22 cellular contexts compared by ENCODE assay signal in the genomic region with DNA sequence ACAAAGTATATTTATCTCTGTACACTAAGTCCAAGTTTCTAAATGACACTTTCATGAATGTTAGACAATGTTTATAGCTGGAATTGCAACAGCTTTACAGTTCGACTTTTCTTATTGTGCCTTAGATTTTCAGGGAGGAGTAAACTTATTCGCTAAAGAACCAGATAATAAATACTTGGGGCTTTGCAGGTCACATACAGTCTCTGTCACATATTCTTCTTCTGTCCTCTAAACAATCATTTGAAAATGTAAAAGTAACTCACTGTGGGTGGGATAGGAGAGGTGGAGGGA.
"Had no signal": no experiment of that assay in that cellular context is flagged by ENCODE, and none has a peak within 500 bp of the region (broad histone marks: within the 10 kb centered on the region; RNA-seq: fewer than 3 reads in every experiment).

No MANE protein-coding gene starts in this region.

- H3K4me3 ChIP-seq: lower lobe of right lung, pancreas, smooth muscle cell, suprapubic skin, transverse colon, upper lobe of right lung, uterus had no signal

- H3K4me1 ChIP-seq: lower lobe of right lung, pancreas, suprapubic skin, upper lobe of right lung, uterus had no signal

- H3K36me3 ChIP-seq: lower lobe of right lung, neutrophil, pancreas, suprapubic skin, transverse colon, upper lobe of right lung, uterus had no signal

- H3K9me3 ChIP-seq: lower lobe of right lung, neutrophil, pancreas, transverse colon, upper lobe of right lung, uterus had no signal

- DNase-seq: cortex of kidney; effector memory CD8-positive, alpha-beta T cell; left ventricle myocardium superior; lower lobe of right lung; naive B cell; pancreas; stimulated activated CD4-positive, alpha-beta T cell treated with anti-CD3 and anti-CD28 coated beads, Interleukin-12 subunit alpha, Interleukin-12 subunit beta, amount 100 ng/mL, for 4 hours; stimulated activated CD4-positive, alpha-beta T cell treated with anti-CD3 and anti-CD28 coated beads, Interleukin-1b, Interleukin-23, amount 100 ng/mL, for 48 hours; stimulated activated CD4-positive, alpha-beta T cell treated with anti-CD3 and anti-CD28 coated beads, Interleukin-4, amount 100 ng/mL, for 1 hour; stimulated activated CD8-positive, alpha-beta memory T cell treated with anti-CD3 and anti-CD28 coated beads, Interleukin-4, amount 100 ng/mL, for 48 hours; stimulated activated naive CD4-positive, alpha-beta T cell; stimulated activated naive CD8-positive, alpha-beta T cell treated with anti-CD3 and anti-CD28 coated beads, Interleukin-15, amount 100 ng/mL, for 72 hours; upper lobe of right lung; uterus had no signal

- H3K27me3 ChIP-seq: neutrophil, pancreas, suprapubic skin, transverse colon, upper lobe of right lung, uterus had no signal

- H3K27ac ChIP-seq: lower lobe of right lung, neutrophil, pancreas, suprapubic skin, upper lobe of right lung, uterus had no signal

- ATAC-seq: effector memory CD8-positive, alpha-beta T cell; left ventricle myocardium superior; lower lobe of right lung; natural killer cell treated with Interleukin-12 subunit alpha and Interleukin-12 subunit beta and Interleukin-15 and Interleukin-18, amount 100 ng/mL, for 72 hours; pancreas; sciatic nerve; stimulated activated naive CD8-positive, alpha-beta T cell treated with anti-CD3 and anti-CD28 coated beads, Interleukin-15, amount 100 ng/mL, for 72 hours; upper lobe of right lung had no signal

- H3K4me2 ChIP-seq: smooth muscle cell had no signal

- FAIRE-seq: endometrium, frontal cortex, pancreas had no signal
